Comparison of ENCODE assay signal across 9 cellular contexts in the genomic region with DNA sequence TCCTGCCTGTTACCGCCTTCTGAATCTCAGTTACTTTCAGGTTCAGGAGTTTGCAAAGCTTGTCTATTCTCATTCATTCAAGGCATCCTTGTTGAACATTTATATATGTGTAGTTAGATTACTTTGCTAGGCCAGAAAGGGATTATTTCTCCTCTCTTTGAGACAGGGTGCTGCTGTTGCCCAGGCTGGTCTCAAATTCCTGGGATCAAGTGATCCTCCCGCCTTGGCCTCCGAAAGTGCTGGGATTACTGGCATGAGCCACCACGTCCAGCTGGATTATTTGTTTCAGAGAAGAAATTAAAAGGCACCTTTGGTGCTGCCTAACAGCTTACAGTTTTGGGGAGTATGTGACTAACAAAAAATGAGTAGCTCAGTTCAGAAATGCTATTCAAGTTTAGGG. TPM values are rescaled to one million over a fixed set of nuclear protein-coding genes. Genes with fewer than 3 reads are reported as not detected.
DNase-seq lines count a peak whose midpoint lies in the region; ATAC-seq and TF ChIP-seq lines count a peak whose summit lies in the region.
"Had no signal": no experiment of that assay in that cellular context is flagged by ENCODE, and none has a peak within 500 bp of the region (broad histone marks: within the 10 kb centered on the region; RNA-seq: fewer than 3 reads in every experiment).

No MANE protein-coding gene starts in this region.

- TF ChIP-seq EP300 in tibial nerve (IDR thresholded peaks at IDR 0.05): no peak

- TF ChIP-seq POLR2A in lower leg skin (IDR thresholded peaks at IDR 0.05): no peak
- no peak for TF ChIP-seq POLR2A in tibial nerve (IDR thresholded peaks at IDR 0.05)

- TF ChIP-seq CTCF in ascending aorta (IDR thresholded peaks at IDR 0.05) (no peak), lower leg skin (IDR thresholded peaks at IDR 0.05) (no peak), tibial nerve (IDR thresholded peaks at IDR 0.05) (no peak)

- ATAC-seq in activated T-cell treated with anti-CD3 and anti-CD28 coated beads, Interleukin-2, amount 50 U/mL, for 4 hours: no peak
- ATAC-seq in GM21423 (IDR thresholded peaks at IDR 0.05; ENCODE audit: unreplicated experiment): no peak
- no peak for ATAC-seq in sciatic nerve

- H3K27me3 ChIP-seq in ascending aorta (no peaks in the 10 kb centered on the region), tibial nerve (no peaks in the 10 kb centered on the region)

- peaks cover 55% of the 10 kb centered on the region for H3K4me1 Mint-ChIP-seq in activated T-cell treated with anti-CD3 and anti-CD28 coated beads, Interleukin-2, amount 50 U/mL, for 4 hours (ENCODE audit: low read depth)

- peak overlapping the region; percentile 94 for H3K4me3 Mint-ChIP-seq in activated T-cell treated with anti-CD3 and anti-CD28 coated beads, Interleukin-2, amount 50 U/mL, for 4 hours

- H3K36me3 ChIP-seq in ascending aorta (no peaks in the 10 kb centered on the region), tibial nerve (no peaks in the 10 kb centered on the region)

- intact Hi-C loops in ascending aorta (cut with DNase I) (loop anchor here (2.0 to 10.0 kb wide), 5 partner anchors 57 to 1270 kb away; partner anchors contain the start of genes FNTB, HSPA2, MAX and PPP1R36), lower leg skin (cut with DNase I; ENCODE audit: low total_unique reads) (no loop called here), sciatic nerve (cut with DNase I) (no loop called here)

- peak overlapping the region; percentile 90 to 99 for H3K4me3 ChIP-seq in ascending aorta
- H3K4me3 ChIP-seq in lower leg skin (ENCODE audit: low read depth, poor library complexity, severe bottlenecking): peak overlapping the region; percentile 81
- H3K4me3 ChIP-seq in tibial nerve: peak overlapping the region; percentile 74 to 99 (median 89)

- H3K4me1 ChIP-seq in ascending aorta (peaks cover 3 to 34% of the 10 kb centered on the region in 2 donors), tibial nerve (peaks cover 0 to 42% (median 15%) of the 10 kb centered on the region in 4 donors)

- no peaks in the 10 kb centered on the region for H3K9me3 Mint-ChIP-seq in activated T-cell treated with anti-CD3 and anti-CD28 coated beads, Interleukin-2, amount 50 U/mL, for 4 hours

- H3K27ac ChIP-seq in ascending aorta (peak overlapping the region; percentile 94 to 98), tibial nerve (peak overlapping the region; percentile 92 to 97 (median 94))

- H3K9me3 ChIP-seq in ascending aorta (no peaks in the 10 kb centered on the region), tibial nerve (no peaks in the 10 kb centered on the region)

- peaks cover 2% of the 10 kb centered on the region for H3K27me3 Mint-ChIP-seq in activated T-cell treated with anti-CD3 and anti-CD28 coated beads, Interleukin-2, amount 50 U/mL, for 4 hours (ENCODE audit: low read depth)

- H3K36me3 Mint-ChIP-seq in activated T-cell treated with anti-CD3 and anti-CD28 coated beads, Interleukin-2, amount 50 U/mL, for 4 hours (ENCODE audit: insufficient read depth): peaks cover 16% of the 10 kb centered on the region

- DNase-seq in activated T-cell treated with anti-CD3 and anti-CD28 coated beads, Interleukin-2, amount 50 U/mL, for 4 hours: no peak
- no peak for DNase-seq in activated T-cell treated with anti-CD3 and anti-CD28 coated beads, Interleukin-2, amount 50 U/mL, for 48 hours
- DNase-seq in ascending aorta (ENCODE audit: low spot score in 2 of 2) (no peak), lower leg skin (ENCODE audit: low spot score in 2 of 2) (no peak), tibial nerve (ENCODE audit: low spot score in 2 of 2) (no peak), sciatic nerve (ENCODE audit: low spot score) (no peak)
- DNase-seq in central memory CD4-positive, alpha-beta T cell: no peak

- WGBS in lower leg skin, 2 donors: 15 to 24% methylated on average over 4 of the region's 4 CpGs
- WGBS in tibial nerve, 2 donors: 20 to 30% methylated on average over 4 of the region's 4 CpGs

RNA-seq across cellular contexts. Expression of gene CHURC1, which starts 0.8 kb away (rescaled TPM):
- total RNA-seq in activated T-cell treated with anti-CD3 and anti-CD28 coated beads, Interleukin-2, amount 50 U/mL, for 4 hours: 10 to 100 TPM; 48.3 to 55.8 (median 49.3) TPM
- total RNA-seq in ascending aorta (31.9 TPM), lower leg skin (10 to 100 TPM; 52.4 to 79.2 (median 63.8) TPM), tibial nerve (100 to 1,000 TPM in 1 of 4 donors, 10 to 100 TPM in 3; 75.0 to 131 (median 89.1) TPM), sciatic nerve (66.0 TPM)

RNA-seq across cellular contexts. Expression of gene GPX2, which starts 27.5 kb away (rescaled TPM):
- under 1 TPM in 1 of 3 donors, not detected in 2; 0.22 TPM for total RNA-seq in activated T-cell treated with anti-CD3 and anti-CD28 coated beads, Interleukin-2, amount 50 U/mL, for 4 hours
- total RNA-seq in ascending aorta: not detected
- 10 to 100 TPM in 3 of 4 donors, 1 to 10 TPM in 1; 1.9 to 37.6 (median 21.0) TPM for total RNA-seq in lower leg skin
- total RNA-seq in tibial nerve: not detected
- not detected for total RNA-seq in sciatic nerve
- total RNA-seq: dermis microvascular lymphatic vessel endothelial cell had no signal

RNA-seq across cellular contexts. Expression of gene SPTB, which starts 35.3 kb away (rescaled TPM):
- under 1 TPM; 0.08 to 0.20 (median 0.08) TPM for total RNA-seq in activated T-cell treated with anti-CD3 and anti-CD28 coated beads, Interleukin-2, amount 50 U/mL, for 4 hours
- total RNA-seq in ascending aorta (14.9 TPM), lower leg skin (1 to 10 TPM in 2 of 4 donors, under 1 TPM in 2; 0.34 to 1.3 (median 0.92) TPM), tibial nerve (10 to 100 TPM in 2 of 4 donors, 1 to 10 TPM in 2; 4.5 to 12.6 (median 9.2) TPM), sciatic nerve (14.8 TPM)

RNA-seq across cellular contexts. Expression of gene RAB15, which starts 57.1 kb away (rescaled TPM):
- 1 to 10 TPM; 2.7 to 3.7 (median 3.5) TPM for total RNA-seq in activated T-cell treated with anti-CD3 and anti-CD28 coated beads, Interleukin-2, amount 50 U/mL, for 4 hours
- total RNA-seq in ascending aorta (1.6 TPM), lower leg skin (1 to 10 TPM; 5.5 to 9.4 (median 7.2) TPM), tibial nerve (1 to 10 TPM in 1 of 4 donors, under 1 TPM in 2, not detected in 1; 0.22 to 2.4 (median 0.42) TPM), sciatic nerve (3.3 TPM)
